ENCODE assay signal across 1 cellular context in the genomic region with DNA sequence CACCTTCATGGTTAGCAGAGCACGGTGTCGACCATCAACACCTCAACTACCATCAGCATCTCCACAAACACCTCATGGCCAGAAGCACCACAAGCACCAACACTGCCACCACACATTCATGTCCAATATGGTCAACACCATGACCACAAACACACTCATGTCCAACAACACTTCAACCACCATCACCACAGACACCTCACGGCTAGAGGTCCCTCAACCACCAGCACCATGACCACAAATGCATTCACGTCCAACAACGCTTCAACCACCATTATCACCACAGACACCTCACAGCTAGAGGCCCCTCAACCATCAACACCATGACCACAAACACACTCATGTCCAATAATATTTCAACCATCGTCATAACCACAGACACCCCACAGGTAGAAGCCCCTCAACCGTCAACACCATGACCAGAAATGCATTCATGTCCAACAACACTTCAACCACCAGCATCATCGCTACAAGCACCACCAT.
TF ChIP-seq lines count a peak whose summit lies in the region.

No MANE protein-coding gene starts in this region.

TF ChIP-seq in GM12878, 131 proteins besides CTCF, POLR2A, EP300 and RAD21 (continued from another document):
- TF ChIP-seq, protein P1, sequence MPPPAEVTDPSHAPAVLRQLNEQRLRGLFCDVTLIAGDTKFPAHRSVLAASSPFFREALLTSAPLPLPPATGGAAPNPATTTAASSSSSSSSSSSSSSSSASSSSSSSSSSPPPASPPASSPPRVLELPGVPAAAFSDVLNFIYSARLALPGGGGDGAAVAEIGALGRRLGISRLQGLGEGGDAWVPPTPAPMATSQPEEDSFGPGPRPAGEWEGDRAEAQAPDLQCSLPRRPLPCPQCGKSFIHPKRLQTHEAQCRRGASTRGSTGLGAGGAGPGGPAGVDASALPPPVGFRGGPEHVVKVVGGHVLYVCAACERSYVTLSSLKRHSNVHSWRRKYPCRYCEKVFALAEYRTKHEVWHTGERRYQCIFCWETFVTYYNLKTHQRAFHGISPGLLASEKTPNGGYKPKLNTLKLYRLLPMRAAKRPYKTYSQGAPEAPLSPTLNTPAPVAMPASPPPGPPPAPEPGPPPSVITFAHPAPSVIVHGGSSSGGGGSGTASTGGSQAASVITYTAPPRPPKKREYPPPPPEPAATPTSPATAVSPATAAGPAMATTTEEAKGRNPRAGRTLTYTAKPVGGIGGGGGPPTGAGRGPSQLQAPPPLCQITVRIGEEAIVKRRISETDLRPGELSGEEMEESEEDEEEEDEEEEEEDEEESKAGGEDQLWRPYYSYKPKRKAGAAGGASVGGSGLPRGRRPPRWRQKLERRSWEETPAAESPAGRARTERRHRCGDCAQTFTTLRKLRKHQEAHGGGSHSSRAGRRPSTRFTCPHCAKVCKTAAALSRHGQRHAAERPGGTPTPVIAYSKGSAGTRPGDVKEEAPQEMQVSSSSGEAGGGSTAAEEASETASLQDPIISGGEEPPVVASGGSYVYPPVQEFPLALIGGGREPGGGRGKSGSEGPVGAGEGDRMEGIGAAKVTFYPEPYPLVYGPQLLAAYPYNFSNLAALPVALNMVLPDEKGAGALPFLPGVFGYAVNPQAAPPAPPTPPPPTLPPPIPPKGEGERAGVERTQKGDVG (CRISPR knock-in tag; IDR thresholded peaks at IDR 0.05): no peak
- peak; percentile 92 for TF ChIP-seq MEF2B (IDR thresholded peaks at IDR 0.05; ENCODE audit: partially characterized antibody, poor library complexity, severe bottlenecking)
